Comparison of ENCODE assay signal across 16 cellular contexts in the genomic region with DNA sequence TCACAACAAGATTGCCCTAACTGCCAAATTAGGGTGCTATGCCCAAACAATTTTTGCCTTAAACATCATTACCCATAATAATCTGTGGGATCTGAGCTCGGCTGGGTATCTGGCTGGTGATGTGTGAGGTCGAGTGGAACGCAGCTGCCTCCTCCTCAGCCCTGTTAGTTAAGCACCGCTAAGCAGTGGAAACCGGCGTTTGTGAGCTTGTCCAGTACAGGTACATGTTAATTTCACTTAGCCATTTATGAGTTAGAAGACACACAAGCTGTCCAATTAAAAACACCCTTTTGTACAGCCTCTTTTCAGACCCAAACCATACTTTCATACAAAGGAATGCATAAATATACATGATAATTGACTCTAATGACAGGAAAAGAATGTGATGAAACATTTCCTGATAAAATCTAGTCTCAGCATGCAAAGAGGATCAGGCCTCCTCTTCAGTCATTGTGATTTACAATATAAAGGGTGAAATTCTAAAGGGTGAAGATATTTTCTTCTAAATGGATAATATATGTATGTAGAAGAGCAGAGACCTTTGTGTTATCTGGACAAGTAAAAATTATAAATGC.
A peak's percentile ranks its signal among the peaks of the same experiment; 100 is the strongest.
DNase-seq lines count a peak whose midpoint lies in the region; ATAC-seq and TF ChIP-seq lines count a peak whose summit lies in the region.
"Had no signal": no experiment of that assay in that cellular context is flagged by ENCODE, and none has a peak within 500 bp of the region (broad histone marks: within the 10 kb centered on the region; RNA-seq: fewer than 3 reads in every experiment).

No MANE protein-coding gene starts in this region.

- no peak for ATAC-seq in left colon

- H3K23ac ChIP-seq in mesenchymal stem cell (ENCODE audit: low read length in 2 of 2), result no peak overlapping the region

- no peak overlapping the region for H3K4ac ChIP-seq in mesenchymal stem cell (ENCODE audit: low read depth in 1 of 2, low read length in 2 of 2)

- H3K4me1 ChIP-seq in BLaER1 treated with 17β-estradiol and CSF1 and Interleukin-3, amounts not matched to agents 10 nM and 100 nM, result peaks cover 14 to 33% (median 23%) of the 10 kb centered on the region in 10 experiments
- H3K4me1 ChIP-seq in mesenchymal stem cell (ENCODE audit: control insufficient read depth, insufficient read depth, low read depth, low read length), result peaks cover 9% of the 10 kb centered on the region
- H3K4me1 ChIP-seq: prostate gland, tibial artery had no signal

- no peak overlapping the region for H2BK15ac ChIP-seq in mesenchymal stem cell (ENCODE audit: low read depth, poor library complexity, severe bottlenecking)

- H3K4me1 Mint-ChIP-seq in brain, result peaks cover 36% of the 10 kb centered on the region

- peaks cover 4% of the 10 kb centered on the region for H3K27me3 Mint-ChIP-seq in brain

- H2BK120ac ChIP-seq in mesenchymal stem cell (ENCODE audit: low read depth, low read length), result no peak overlapping the region

- peaks cover 17 to 30% (median 26%) of the 10 kb centered on the region in 11 experiments for H3K9me3 ChIP-seq in BLaER1 treated with 17β-estradiol and CSF1 and Interleukin-3, amounts not matched to agents 10 nM and 100 nM (replicated peaks in 1 of 11)
- no peaks in the 10 kb centered on the region for H3K9me3 ChIP-seq in mesenchymal stem cell (ENCODE audit: control insufficient read depth, low read length)
- H3K9me3 ChIP-seq: prostate gland, tibial artery had no signal

- H3K36me3 ChIP-seq in BLaER1 treated with 17β-estradiol and CSF1 and Interleukin-3, amounts not matched to agents 10 nM and 100 nM, result peaks cover 0 to 4% (median 0%) of the 10 kb centered on the region in 11 experiments; a peak in 1 of 22 replicates
- H3K36me3 ChIP-seq in mesenchymal stem cell (ENCODE audit: control insufficient read depth in 1 of 2, insufficient read depth in 2 of 2, low read depth in 1 of 2, low read length in 2 of 2), result peaks cover 0 to 7% of the 10 kb centered on the region in 2 experiments
- H3K36me3 ChIP-seq: prostate gland, tibial artery had no signal

- no peak for TF ChIP-seq CTCF in brain (conservative IDR thresholded peaks at IDR 0.05)

- H3K14ac ChIP-seq in mesenchymal stem cell (ENCODE audit: low read length in 2 of 2), result peak overlapping the region in 1 of 2 experiments; percentile 66

- no peak overlapping the region for H2BK5ac ChIP-seq in mesenchymal stem cell (ENCODE audit: low read depth, low read length, poor library complexity, severe bottlenecking)

- H4K91ac ChIP-seq in mesenchymal stem cell (ENCODE audit: low read length), result no peak overlapping the region

- H3K27ac Mint-ChIP-seq in brain, result peak overlapping the region in 3 of 5 experiments; percentile 26 to 63 (median 58)
- H3K27ac Mint-ChIP-seq: activated T-helper 1 cell treated with anti-CD3 and anti-CD28 coated beads, Interleukin-12 subunit alpha, Interleukin-12 subunit beta, Interleukin-2, Interleukin-4 antibody, amounts not matched to agents 30 ng/mL and 10 ng/mL and 1 ng/mL, durations not matched to agents 14 hours and 24 hours and 36 hours had no signal

- no peaks in the 10 kb centered on the region for H3K36me3 Mint-ChIP-seq in brain

- peak overlapping the region in 1 of 2 experiments; percentile 47 for H2BK12ac ChIP-seq in mesenchymal stem cell (ENCODE audit: low read length in 2 of 2)

- H3K9ac ChIP-seq in BLaER1 treated with 17β-estradiol and CSF1 and Interleukin-3, amounts not matched to agents 10 nM and 100 nM, result peak overlapping the region in 6 of 11 experiments; percentile 7 to 35 (median 15); a peak in 5 of 22 replicates
- H3K9ac ChIP-seq in mesenchymal stem cell (ENCODE audit: low read length), result no peak overlapping the region

- intact Hi-C loops in left colon (cut with DNase I, micrococcal nuclease), result no loop called here

- H4K20me1 ChIP-seq in BLaER1 treated with 17β-estradiol and CSF1 and Interleukin-3, amounts not matched to agents 10 nM and 100 nM, result no peaks in the 10 kb centered on the region

- DNase-seq in M059J (ENCODE audit: low read depth) (peak; percentile 45), mesenchymal stem cell (peak; percentile 27), left colon (no peak), A172 (ENCODE audit: low spot score) (no peak), SKM-1 (lab: John Stamatoyannopoulos, UW; ENCODE audit: unreplicated experiment) (no peak)
- DNase-seq in stimulated activated CD4-positive, alpha-beta T cell treated with anti-CD3 and anti-CD28 coated beads, Interleukin-2, amount 100 ng/mL, for 24 hours, result no peak
- DNase-seq: activated CD4-positive, alpha-beta T cell treated with anti-CD3 and anti-CD28 coated beads for 48 hours; dermis blood vessel endothelial cell; DMS53; stimulated activated CD8-positive, alpha-beta memory T cell treated with anti-CD3 and anti-CD28 coated beads, Interleukin-4, amount 100 ng/mL, for 48 hours; tibial artery had no signal

- H2AFZ ChIP-seq in mesenchymal stem cell (ENCODE audit: low read depth, low read length), result no peak overlapping the region

- H3K27ac ChIP-seq in BLaER1 treated with 17β-estradiol and CSF1 and Interleukin-3, amounts not matched to agents 10 nM and 100 nM, result peak overlapping the region in 6 of 11 experiments; percentile 15 to 49 (median 39); a peak in 7 of 22 replicates
- H3K27ac ChIP-seq in mesenchymal stem cell (ENCODE audit: low read length, poor library complexity, severe bottlenecking), result peak overlapping the region; percentile 43
- H3K27ac ChIP-seq: HL-60, prostate gland, tibial artery had no signal

- H3K4me2 ChIP-seq in BLaER1 treated with 17β-estradiol and CSF1 and Interleukin-3, amounts not matched to agents 10 nM and 100 nM, result peak overlapping the region; percentile 54 to 79 (median 72)
- H3K4me2 ChIP-seq in mesenchymal stem cell (ENCODE audit: low read length, poor library complexity, severe bottlenecking), result no peak overlapping the region

- H3K18ac ChIP-seq in mesenchymal stem cell (ENCODE audit: low read depth in 1 of 2, low read length in 2 of 2), result peak overlapping the region in 1 of 2 experiments; percentile 68

- H3K4me3 Mint-ChIP-seq in brain, result peak overlapping the region in 3 of 5 experiments; percentile 20 to 82 (median 80)
- H3K4me3 Mint-ChIP-seq: activated T-helper 1 cell treated with anti-CD3 and anti-CD28 coated beads, Interleukin-12 subunit alpha, Interleukin-12 subunit beta, Interleukin-2, Interleukin-4 antibody, amounts not matched to agents 30 ng/mL and 10 ng/mL and 1 ng/mL, durations not matched to agents 14 hours and 24 hours and 36 hours had no signal

- no peak overlapping the region for H2AK5ac ChIP-seq in mesenchymal stem cell (ENCODE audit: low read length, severe bottlenecking)

- no peaks in the 10 kb centered on the region for H3K27me3 ChIP-seq in BLaER1 treated with 17β-estradiol and CSF1 and Interleukin-3, amounts not matched to agents 10 nM and 100 nM
- no peaks in the 10 kb centered on the region for H3K27me3 ChIP-seq in mesenchymal stem cell (ENCODE audit: control insufficient read depth in 1 of 2, insufficient read depth in 1 of 2, low read length in 2 of 2)
- H3K27me3 ChIP-seq: tibial artery had no signal

- H3K9me3 Mint-ChIP-seq in brain, result peaks cover 0 to 7% (median 3%) of the 10 kb centered on the region in 5 experiments

- 48% methylated on average over 6 of the region's 6 CpGs for WGBS in mesenchymal stem cell

- no peak overlapping the region for H4K8ac ChIP-seq in mesenchymal stem cell (ENCODE audit: low read length)

- H3K79me1 ChIP-seq in mesenchymal stem cell (replicated peaks; ENCODE audit: low read length, poor library complexity, severe bottlenecking), result no peaks in the 10 kb centered on the region

- H3K4me3 ChIP-seq in BLaER1 treated with 17β-estradiol and CSF1 and Interleukin-3, amounts not matched to agents 10 nM and 100 nM, result no peak overlapping the region; a peak in 1 of 20 replicates
- no peak overlapping the region for H3K4me3 ChIP-seq in mesenchymal stem cell (ENCODE audit: insufficient read depth in 1 of 2, low read depth in 1 of 2, low read length in 2 of 2)
- H3K4me3 ChIP-seq: prostate gland, tibial artery had no signal

Comparison
In these comparisons a context has a peak if more than half of its experiments do, and no peak if none do; other contexts are left out.
1. DNase-seq: peak in M059J (single experiment) and mesenchymal stem cell (single experiment); none in stimulated activated CD4-positive, alpha-beta T cell treated with anti-CD3 and anti-CD28 coated beads, Interleukin-2, amount 100 ng/mL, for 24 hours (0 of 2), left colon (0 of 2), A172 (single experiment) and SKM-1 (single experiment).